8 cellular contexts compared by ENCODE assay signal in genomic region chr14:75064205-75064567, GRCh38. TPM values are rescaled to one million over a fixed set of nuclear protein-coding genes. Genes with fewer than 3 reads are reported as not detected.
DNase-seq lines count a peak whose midpoint lies in the region; ATAC-seq and TF ChIP-seq lines count a peak whose summit lies in the region.

No MANE protein-coding gene starts in this region.

- no peak for ATAC-seq in Right ventricle myocardium inferior
- peak; percentile 13 for ATAC-seq in activated T-helper 17 cell treated with anti-CD3 and anti-CD28 coated beads, Interleukin-2, amount 50 U/mL, for 72 hours (replicated peaks)
- no peak for ATAC-seq in right lobe of liver

- H3K9me3 ChIP-seq in right atrium auricular region (no peaks in the 10 kb centered on the region), right lobe of liver (no peaks in the 10 kb centered on the region)

- intact Hi-C loops in Right ventricle myocardium inferior (cut with DNase I) (no loop called here), right lobe of liver (cut with DNase I) (no loop called here)

- peaks cover 11% of the 10 kb centered on the region for H3K4me1 Mint-ChIP-seq in activated T-helper 17 cell treated with anti-CD3 and anti-CD28 coated beads, Interleukin-2, amount 50 U/mL, for 72 hours

- H3K4me1 ChIP-seq in right atrium auricular region (peaks cover 0 to 29% of the 10 kb centered on the region in 2 donors), right lobe of liver (peaks cover 0 to 15% (median 6%) of the 10 kb centered on the region in 4 donors)

- TF ChIP-seq CTCF in right atrium auricular region (IDR thresholded peaks at IDR 0.05) = no peak
- no peak for TF ChIP-seq CTCF in right lobe of liver (IDR thresholded peaks at IDR 0.05)

- H3K27ac Mint-ChIP-seq in activated T-helper 17 cell treated with anti-CD3 and anti-CD28 coated beads, Interleukin-2, amount 50 U/mL, for 72 hours = peak overlapping the region; percentile 94

- H3K36me3 Mint-ChIP-seq in activated T-helper 17 cell treated with anti-CD3 and anti-CD28 coated beads, Interleukin-2, amount 50 U/mL, for 72 hours (ENCODE audit: low read depth) = peaks cover 27% of the 10 kb centered on the region

- DNase-seq in right atrium auricular region (ENCODE audit: low spot score) (no peak), Right ventricle myocardium inferior (ENCODE audit: missing footprints) (no peak), right lobe of liver (no peak), SKM-1 treated with dmso at 0.1 percent for 144 hours (lab: John Stamatoyannopoulos, UW; ENCODE audit: unreplicated experiment) (no peak), amniotic stem cell (lab: John Stamatoyannopoulos, UW) (no peak), COLO829 (ENCODE audit: low spot score) (no peak), KG1 (lab: John Stamatoyannopoulos, UW) (no peak)

- H3K4me3 Mint-ChIP-seq in activated T-helper 17 cell treated with anti-CD3 and anti-CD28 coated beads, Interleukin-2, amount 50 U/mL, for 72 hours = peak overlapping the region; percentile 99

- H3K27ac ChIP-seq in right atrium auricular region = peak overlapping the region in 1 of 2 donors; percentile 75
- no peak overlapping the region for H3K27ac ChIP-seq in right lobe of liver

- no peak for TF ChIP-seq POLR2A in right lobe of liver (IDR thresholded peaks at IDR 0.05)

- 49% methylated on average over 6 of the region's 8 CpGs for WGBS in right lobe of liver (ENCODE audit: insufficient coverage, low coverage, low lambda C conversion rate, missing lambda C conversion rate)

- H3K36me3 ChIP-seq in right atrium auricular region (no peaks in the 10 kb centered on the region), right lobe of liver (no peaks in the 10 kb centered on the region)

- H3K27me3 Mint-ChIP-seq in activated T-helper 17 cell treated with anti-CD3 and anti-CD28 coated beads, Interleukin-2, amount 50 U/mL, for 72 hours = no peaks in the 10 kb centered on the region

- H3K9me3 Mint-ChIP-seq in activated T-helper 17 cell treated with anti-CD3 and anti-CD28 coated beads, Interleukin-2, amount 50 U/mL, for 72 hours = no peaks in the 10 kb centered on the region

- no peaks in the 10 kb centered on the region for H3K27me3 ChIP-seq in right atrium auricular region
- H3K27me3 ChIP-seq in right lobe of liver = no peaks in the 10 kb centered on the region

- H3K4me3 ChIP-seq in right atrium auricular region (peak overlapping the region; percentile 74 to 92), right lobe of liver (peak overlapping the region; percentile 54 to 92 (median 79))

RNA-seq across cellular contexts. Expression of gene ACYP1, which starts 0.4 kb away (rescaled TPM):
- total RNA-seq in right atrium auricular region = 10 to 100 TPM; 11.0 to 19.5 TPM
- total RNA-seq in Right ventricle myocardium inferior = 11.7 TPM
- 10 to 100 TPM; 43.4 to 52.8 TPM for total RNA-seq in activated T-helper 17 cell treated with anti-CD3 and anti-CD28 coated beads, Interleukin-2, amount 50 U/mL, for 72 hours
- 1 to 10 TPM; 1.7 to 6.6 (median 3.6) TPM for total RNA-seq in right lobe of liver

RNA-seq across cellular contexts. Expression of gene ZC2HC1C, which starts 5.3 kb away (rescaled TPM):
- total RNA-seq in right atrium auricular region (10 to 100 TPM in 1 of 2 donors, 1 to 10 TPM in 1; 4.8 to 10.5 TPM), Right ventricle myocardium inferior (11.4 TPM), right lobe of liver (1 to 10 TPM; 2.1 to 9.6 (median 3.1) TPM)
- total RNA-seq in activated T-helper 17 cell treated with anti-CD3 and anti-CD28 coated beads, Interleukin-2, amount 50 U/mL, for 72 hours = 1 to 10 TPM; 2.2 to 3.7 TPM

RNA-seq across cellular contexts. Expression of gene MLH3, which starts 12.9 kb away (rescaled TPM):
- total RNA-seq in right atrium auricular region = 10 to 100 TPM; 16.1 to 19.1 TPM
- 20.2 TPM for total RNA-seq in Right ventricle myocardium inferior
- total RNA-seq in activated T-helper 17 cell treated with anti-CD3 and anti-CD28 coated beads, Interleukin-2, amount 50 U/mL, for 72 hours = 10 to 100 TPM; 31.4 to 46.7 TPM
- 10 to 100 TPM in 5 of 6 experiments, 1 to 10 TPM in 1; 9.6 to 20.2 (median 13.2) TPM for total RNA-seq in right lobe of liver
